Comparison of ENCODE assay signal across 18 cellular contexts in genomic region chr14:100484531-100485267, GRCh38.
A peak's percentile ranks its signal among the peaks of the same experiment; 100 is the strongest.
DNase-seq lines count a peak whose midpoint lies in the region; ATAC-seq and TF ChIP-seq lines count a peak whose summit lies in the region.
"Had no signal": no experiment of that assay in that cellular context is flagged by ENCODE, and none has a peak within 500 bp of the region (broad histone marks: within the 10 kb centered on the region; RNA-seq: fewer than 3 reads in every experiment).

No MANE protein-coding gene starts in this region.

- no peak overlapping the region for H2BK120ac ChIP-seq in trophoblast cell (ENCODE audit: insufficient read depth, low read length, poor library complexity)

- H3K4me2 ChIP-seq in trophoblast cell (ENCODE audit: low read length), result no peak overlapping the region

- ATAC-seq in Right ventricle myocardium inferior, result no peak
- no peak for ATAC-seq in HG02852 (IDR thresholded peaks at IDR 0.05; ENCODE audit: unreplicated experiment)
- no peak for ATAC-seq in left lobe of liver
- ATAC-seq: K562 had no signal

- no peaks in the 10 kb centered on the region for H3K36me3 ChIP-seq in trophoblast cell (ENCODE audit: control insufficient read depth in 1 of 2, insufficient read depth in 2 of 2, low read length in 2 of 2)
- H3K36me3 ChIP-seq: BE2C had no signal

- no peaks in the 10 kb centered on the region for H3K4me1 ChIP-seq in trophoblast cell (ENCODE audit: control insufficient read depth in 1 of 2, insufficient read depth in 2 of 2, low read length in 2 of 2)

- no peak overlapping the region for H3K27ac ChIP-seq in trophoblast cell (ENCODE audit: low read depth, low read length)

- peak; percentile 22 for DNase-seq in EH (ENCODE audit: low read depth)
- DNase-seq in HFFc6, result no peak
- peak; percentile 67 for DNase-seq in fibroblast of peridontal ligament (ENCODE audit: extremely low read depth)
- peak; percentile 79 to 87 for DNase-seq in trophoblast cell
- no peak for DNase-seq in Right ventricle myocardium inferior (ENCODE audit: missing footprints)
- no peak for DNase-seq in left lobe of liver (ENCODE audit: low spot score)
- DNase-seq in NCI-H1417 treated with DMSO at 0.1 percent for 48 hours (lab: John Stamatoyannopoulos, UW), result no peak
- DNase-seq: BE2C; CD4-positive, CD25-positive, alpha-beta regulatory T cell; COR-L47; GF-D8; Kasumi-1; NCI-H1105 treated with DMSO at 0.1 percent for 48 hours; NCI-H2029; NCI-H446; NCI-H524 treated with DMSO at 0.1 percent for 48 hours had no signal

- H3K9me3 Mint-ChIP-seq in HFFc6, result no peaks in the 10 kb centered on the region

- no peak overlapping the region for H3K23ac ChIP-seq in trophoblast cell (ENCODE audit: low read length)

- no peak overlapping the region for H3K18ac ChIP-seq in trophoblast cell (ENCODE audit: low read length)

- no peaks in the 10 kb centered on the region for H3K27me3 ChIP-seq in trophoblast cell (ENCODE audit: insufficient read depth, low read length)
- H3K27me3 ChIP-seq: BE2C had no signal

- peaks cover 11% of the 10 kb centered on the region for H3K36me3 Mint-ChIP-seq in HFFc6 (ENCODE audit: low read depth)

- no peak overlapping the region for H2AFZ ChIP-seq in trophoblast cell (ENCODE audit: insufficient read depth, low read length, poor library complexity)

- intact Hi-C loops in Right ventricle myocardium inferior (cut with DNase I), result no loop called here

- no CpG with 5 or more reads among the region's 4 CpGs for WGBS in trophoblast cell (ENCODE audit: extremely low coverage, insufficient coverage, insufficient read length)

- H3K27me3 Mint-ChIP-seq in HFFc6 (ENCODE audit: insufficient read depth), result peaks cover 8% of the 10 kb centered on the region
- H3K27me3 Mint-ChIP-seq: CD4-positive, CD25-positive, alpha-beta regulatory T cell had no signal

- H3K27ac Mint-ChIP-seq in HFFc6, result peak overlapping the region; percentile 88; the same call in 1 of the 2 replicates
- H3K27ac Mint-ChIP-seq: CD4-positive, CD25-positive, alpha-beta regulatory T cell had no signal

- no peaks in the 10 kb centered on the region for H3K79me1 ChIP-seq in trophoblast cell (ENCODE audit: low read length)

- H3K4ac ChIP-seq in trophoblast cell (ENCODE audit: low read depth, low read length), result no peak overlapping the region

- H3K9ac ChIP-seq in trophoblast cell (ENCODE audit: low read length), result no peak overlapping the region

- H4K12ac ChIP-seq in trophoblast cell (ENCODE audit: low read depth, low read length), result no peak overlapping the region

- no peaks in the 10 kb centered on the region for H3K79me2 ChIP-seq in trophoblast cell (ENCODE audit: control insufficient read depth, insufficient read depth, low read length, poor library complexity)

- H3K4me1 Mint-ChIP-seq in HFFc6 (ENCODE audit: low read depth), result peaks cover 45% of the 10 kb centered on the region

- H3K14ac ChIP-seq in trophoblast cell (ENCODE audit: low read length), result no peak overlapping the region

- H4K8ac ChIP-seq in trophoblast cell (ENCODE audit: low read depth, low read length), result no peak overlapping the region

- no peak overlapping the region for H2BK5ac ChIP-seq in trophoblast cell (ENCODE audit: low read depth, low read length, poor library complexity)

- no peak for TF ChIP-seq CTCF in HFFc6 (IDR thresholded peaks at IDR 0.05)

- no peak overlapping the region for H2AK5ac ChIP-seq in trophoblast cell (ENCODE audit: low read length)

- no peaks in the 10 kb centered on the region for H3K9me3 ChIP-seq in trophoblast cell (ENCODE audit: insufficient read depth, low read depth, low read length)
- H3K9me3 ChIP-seq: BE2C had no signal

- no peak overlapping the region for H4K91ac ChIP-seq in trophoblast cell (ENCODE audit: low read depth, low read length)

- no peak overlapping the region for H3K4me3 Mint-ChIP-seq in HFFc6
- H3K4me3 Mint-ChIP-seq: CD4-positive, CD25-positive, alpha-beta regulatory T cell had no signal

- no peak overlapping the region for H3K4me3 ChIP-seq in trophoblast cell (ENCODE audit: low read depth, low read length)
- H3K4me3 ChIP-seq: K562 had no signal

- no peak overlapping the region for H2BK12ac ChIP-seq in trophoblast cell (ENCODE audit: low read length)

Comparison
In these comparisons a context has a peak if more than half of its experiments do, and no peak if none do; other contexts are left out.
1. DNase-seq: peak in EH (single experiment), fibroblast of peridontal ligament (single experiment) and trophoblast cell (2 of 2); none in HFFc6 (single experiment), Right ventricle myocardium inferior (single experiment), left lobe of liver (single experiment) and NCI-H1417 treated with DMSO at 0.1 percent for 48 hours (single experiment).